Comparison of ENCODE assay signal across 2 cellular contexts in genomic region chr2:197873293-197873701, GRCh38.
TF ChIP-seq lines count a peak whose summit lies in the region.

No MANE protein-coding gene starts in this region.

TF ChIP-seq in HCT116, 20 proteins besides CTCF, POLR2A, EP300 and RAD21 (continued from another document):
- TF ChIP-seq ZBTB33 (IDR thresholded peaks at IDR 0.05; ENCODE audit: extremely low read depth, insufficient replicate concordance, low read length) (no peak), TCF7L2 (IDR thresholded peaks at IDR 0.05; ENCODE audit: borderline replicate concordance, extremely low read depth, insufficient read depth, insufficient read length) (no peak), YY1 (IDR thresholded peaks at IDR 0.05; ENCODE audit: extremely low read depth, insufficient replicate concordance, low read depth, low read length) (no peak), MAX (IDR thresholded peaks at IDR 0.05) (no peak), SRF (IDR thresholded peaks at IDR 0.05; ENCODE audit: low read depth) (no peak), REST (IDR thresholded peaks at IDR 0.05; ENCODE audit: low read depth) (no peak)

TF ChIP-seq in SK-N-SH, 30 proteins besides CTCF, POLR2A, EP300 and RAD21 (continued from another document):
- TF ChIP-seq REST (IDR thresholded peaks at IDR 0.05; ENCODE audit: low read depth, low read length), result no peak; the same call in 1 of the 2 replicates
- no peak for TF ChIP-seq IRF3 (IDR thresholded peaks at IDR 0.05; ENCODE audit: low read depth, low read length)
- TF ChIP-seq USF2 (IDR thresholded peaks at IDR 0.05; ENCODE audit: borderline replicate concordance, low read depth, low read length), result no peak
- TF ChIP-seq FOXJ3 (CRISPR knock-in tag; IDR thresholded peaks at IDR 0.05), result no peak
- TF ChIP-seq MAX (IDR thresholded peaks at IDR 0.05; ENCODE audit: low read depth), result peak; percentile 70; the same call in 1 of the 2 replicates
- TF ChIP-seq FOSL2 (IDR thresholded peaks at IDR 0.05; ENCODE audit: borderline replicate concordance, low read depth), result peak; percentile 89
- no peak for TF ChIP-seq MEF2A (IDR thresholded peaks at IDR 0.05; ENCODE audit: borderline replicate concordance, low read depth)
- peak; percentile 84 for TF ChIP-seq TEAD4 (IDR thresholded peaks at IDR 0.05; ENCODE audit: borderline replicate concordance, insufficient read depth)
- peak; percentile 92 for TF ChIP-seq TCF12 (IDR thresholded peaks at IDR 0.05)
- peak; percentile 26; the same call in 1 of the 2 replicates for TF ChIP-seq SIN3A (IDR thresholded peaks at IDR 0.05; ENCODE audit: borderline replicate concordance, low read depth, low read length)
- TF ChIP-seq RFX5 (IDR thresholded peaks at IDR 0.05; ENCODE audit: low read length), result no peak
- TF ChIP-seq GATA2 (CRISPR knock-in tag; IDR thresholded peaks at IDR 0.05), result no peak
- no peak for TF ChIP-seq SMC3 (IDR thresholded peaks at IDR 0.05; ENCODE audit: low read depth, low read length)
- TF ChIP-seq ELF1 (IDR thresholded peaks at IDR 0.05), result no peak
- TF ChIP-seq POLR2AphosphoS5 (IDR thresholded peaks at IDR 0.05; ENCODE audit: low read depth, low read length), result peak; percentile 59; the same call in 1 of the 2 replicates
- TF ChIP-seq NRF1 (IDR thresholded peaks at IDR 0.05; ENCODE audit: low read depth, low read length), result no peak
- TF ChIP-seq TAF1 (IDR thresholded peaks at IDR 0.05; ENCODE audit: borderline replicate concordance, low read depth, low read length), result 0 out of 2 replicates have a peak, but pooled peaks have one; percentile 18
- peak; percentile 25; the same call in 1 of the 2 replicates for TF ChIP-seq YY1 (IDR thresholded peaks at IDR 0.05; ENCODE audit: low read depth)
- no peak for TF ChIP-seq CHD2 (IDR thresholded peaks at IDR 0.05; ENCODE audit: low read length, partially characterized antibody)
- no peak for TF ChIP-seq RXRA (IDR thresholded peaks at IDR 0.05; ENCODE audit: borderline replicate concordance, low read depth)
- TF ChIP-seq EZH2phosphoT487 (IDR thresholded peaks at IDR 0.05; ENCODE audit: borderline replicate concordance, low read depth), result no peak
- no peak for TF ChIP-seq ZBTB33 (IDR thresholded peaks at IDR 0.05; ENCODE audit: borderline replicate concordance, low read depth)
- TF ChIP-seq PBX3 (IDR thresholded peaks at IDR 0.05), result peak; percentile 67; the same call in 1 of the 2 replicates
- TF ChIP-seq RCOR1 (IDR thresholded peaks at IDR 0.05; ENCODE audit: low read length), result no peak
- TF ChIP-seq MXI1 (IDR thresholded peaks at IDR 0.05; ENCODE audit: low read depth, low read length), result no peak
- no peak for TF ChIP-seq FOXM1 (IDR thresholded peaks at IDR 0.05; ENCODE audit: low read depth)
- TF ChIP-seq USF1 (IDR thresholded peaks at IDR 0.05; ENCODE audit: borderline replicate concordance, low read depth), result no peak
